8 cellular contexts compared by ENCODE assay signal in genomic region chr1:39258146-39258924, GRCh38. TPM values are rescaled to one million over a fixed set of nuclear protein-coding genes. Genes with fewer than 3 reads are reported as not detected.
DNase-seq lines count a peak whose midpoint lies in the region; ATAC-seq and TF ChIP-seq lines count a peak whose summit lies in the region.

No MANE protein-coding gene starts in this region.

- H3K27me3 ChIP-seq in AG04450 (ENCODE audit: control insufficient read depth, insufficient read depth, low read length) (no peaks in the 10 kb centered on the region), GM23338 (ENCODE audit: insufficient read depth) (no peaks in the 10 kb centered on the region), right lobe of liver (no peaks in the 10 kb centered on the region)

- ATAC-seq in GM23338: peak; percentile 91
- ATAC-seq in right lobe of liver: peak; percentile 92 to 96 (median 95)
- no peak for ATAC-seq in HG03108 (IDR thresholded peaks at IDR 0.05; ENCODE audit: unreplicated experiment)

- H3K9me3 ChIP-seq in AG04450 (ENCODE audit: control insufficient read depth, insufficient read depth, low read length): no peaks in the 10 kb centered on the region
- no peaks in the 10 kb centered on the region for H3K9me3 ChIP-seq in right lobe of liver

- POLR2A ChIA-PET in AG04450 (lab: Yijun Ruan, JAX): interaction anchor here (1.0 to 1.5 kb wide), 4 partner anchors 53 to 67 kb away, joined by 3 to 4 read pairs (median 4); partner anchors contain the start of gene MACF1

- CTCF ChIA-PET in AG04450 (lab: Charles Lee): interaction anchor here (0.5 to 9.9 kb wide), 30 partner anchors 8 to 169 kb away, joined by 3 to 60 read pairs (median 5); partner anchors contain the start of gene MACF1

- peaks cover 21% of the 10 kb centered on the region; the same call in 1 of the 2 replicates for H3K36me3 ChIP-seq in GM23338 (ENCODE audit: insufficient read depth)
- H3K36me3 ChIP-seq in right lobe of liver: peaks cover 0 to 40% (median 12%) of the 10 kb centered on the region in 4 donors

- H3K27me3 Mint-ChIP-seq in GM23338 (ENCODE audit: insufficient read depth, low read depth, poor library complexity): peaks cover 3% of the 10 kb centered on the region

- H3K9me2 ChIP-seq in GM23338 (ENCODE audit: insufficient read depth): no peaks in the 10 kb centered on the region

- 42% methylated on average over 7 of the region's 7 CpGs for WGBS in right lobe of liver (ENCODE audit: insufficient coverage, low coverage, low lambda C conversion rate, missing lambda C conversion rate)

- peaks cover 5% of the 10 kb centered on the region; the same call in 2 of the 3 replicates for H3K4me1 Mint-ChIP-seq in GM23338

- H3K9me3 Mint-ChIP-seq in GM23338: no peaks in the 10 kb centered on the region

- no peak overlapping the region for H3K4me2 ChIP-seq in GM23338

- H3K4me1 ChIP-seq in GM23338 (ENCODE audit: insufficient read depth) (no peaks in the 10 kb centered on the region), right lobe of liver (no peaks in the 10 kb centered on the region)

- H3K36me3 Mint-ChIP-seq in GM23338 (ENCODE audit: low read depth): peaks cover 16% of the 10 kb centered on the region; the same call in 2 of the 3 replicates

- H3K4me3 Mint-ChIP-seq in GM23338: no peak overlapping the region

- no peak for TF ChIP-seq POLR2A in right lobe of liver (IDR thresholded peaks at IDR 0.05)

- TF ChIP-seq CTCF in AG04450 (IDR thresholded peaks at IDR 0.05; ENCODE audit: low read depth, low read length) (peak; percentile 81), GM23338 (conservative IDR thresholded peaks at IDR 0.05; ENCODE audit: low read depth in 2 of 2) (peak; percentile 91 to 97), right lobe of liver (IDR thresholded peaks at IDR 0.05) (peak; percentile 80 to 92 (median 84))

- H3K4me3 ChIP-seq in AG04450 (ENCODE audit: low read depth, low read length) (no peak overlapping the region), GM23338 (no peak overlapping the region), right lobe of liver (no peak overlapping the region)

- intact Hi-C loops in right lobe of liver (cut with DNase I): loop anchor here (10.0 kb wide), 3 partner anchors 54 to 154 kb away; partner anchors contain the start of gene MACF1 (in 1 of the 2)

- no peak overlapping the region for H3K27ac ChIP-seq in AG04450 (ENCODE audit: low read depth, low read length)
- H3K27ac ChIP-seq in GM23338 (ENCODE audit: low read depth): peak overlapping the region; percentile 79
- no peak overlapping the region for H3K27ac ChIP-seq in right lobe of liver

- peaks cover 3% of the 10 kb centered on the region; the same call in 1 of the 2 replicates for H3F3A ChIP-seq in GM23338 (replicated peaks; ENCODE audit: low read depth)

- no peak for DNase-seq in AG04450 (ENCODE audit: low read depth, low spot score)
- peak; percentile 89 for DNase-seq in GM23338 (ENCODE audit: low spot score)
- DNase-seq in NCI-H526 (lab: John Stamatoyannopoulos, UW): peak; percentile 63 to 86
- DNase-seq in activated CD4-positive, alpha-beta T cell treated with anti-CD3 and anti-CD28 coated beads, Interleukin-2, amount 50 U/mL, for 4 hours: peak; percentile 62 to 71
- DNase-seq in dedifferentiated amniotic fluid mesenchymal stem cell (ENCODE audit: extremely low spot score): peak; percentile 60
- DNase-seq in right lobe of liver: peak in 2 of 3 donors; percentile 39 to 69
- DNase-seq in stimulated activated CD8-positive, alpha-beta memory T cell treated with anti-CD3 and anti-CD28 coated beads, Interleukin-12 subunit alpha, Interleukin-12 subunit beta, amount 100 ng/mL, for 24 hours (ENCODE audit: extremely low read depth): peak; percentile 5

- H2AFZ ChIP-seq in GM23338: no peak overlapping the region

- peaks cover 14% of the 10 kb centered on the region; the same call in 1 of the 2 replicates for H4K20me1 ChIP-seq in GM23338 (replicated peaks; ENCODE audit: insufficient read depth)

- no peak overlapping the region for H3K27ac Mint-ChIP-seq in GM23338

- peaks cover 46% of the 10 kb centered on the region for H3K79me2 ChIP-seq in GM23338 (replicated peaks; ENCODE audit: insufficient read depth)

TF ChIP-seq in GM23338, 12 proteins besides CTCF, POLR2A, EP300 and RAD21:
- TF ChIP-seq JUNB (IDR thresholded peaks at IDR 0.05; ENCODE audit: unreplicated experiment) (no peak), CREB1 (CRISPR knock-in tag; IDR thresholded peaks at IDR 0.05; ENCODE audit: low read depth) (no peak), ZNF331 (CRISPR knock-in tag; IDR thresholded peaks at IDR 0.05; ENCODE audit: low read depth) (no peak), ZNF114 (CRISPR knock-in tag; IDR thresholded peaks at IDR 0.05) (no peak), STAT1 (IDR thresholded peaks at IDR 0.05; ENCODE audit: unreplicated experiment) (no peak)
- TF ChIP-seq, protein P1, sequence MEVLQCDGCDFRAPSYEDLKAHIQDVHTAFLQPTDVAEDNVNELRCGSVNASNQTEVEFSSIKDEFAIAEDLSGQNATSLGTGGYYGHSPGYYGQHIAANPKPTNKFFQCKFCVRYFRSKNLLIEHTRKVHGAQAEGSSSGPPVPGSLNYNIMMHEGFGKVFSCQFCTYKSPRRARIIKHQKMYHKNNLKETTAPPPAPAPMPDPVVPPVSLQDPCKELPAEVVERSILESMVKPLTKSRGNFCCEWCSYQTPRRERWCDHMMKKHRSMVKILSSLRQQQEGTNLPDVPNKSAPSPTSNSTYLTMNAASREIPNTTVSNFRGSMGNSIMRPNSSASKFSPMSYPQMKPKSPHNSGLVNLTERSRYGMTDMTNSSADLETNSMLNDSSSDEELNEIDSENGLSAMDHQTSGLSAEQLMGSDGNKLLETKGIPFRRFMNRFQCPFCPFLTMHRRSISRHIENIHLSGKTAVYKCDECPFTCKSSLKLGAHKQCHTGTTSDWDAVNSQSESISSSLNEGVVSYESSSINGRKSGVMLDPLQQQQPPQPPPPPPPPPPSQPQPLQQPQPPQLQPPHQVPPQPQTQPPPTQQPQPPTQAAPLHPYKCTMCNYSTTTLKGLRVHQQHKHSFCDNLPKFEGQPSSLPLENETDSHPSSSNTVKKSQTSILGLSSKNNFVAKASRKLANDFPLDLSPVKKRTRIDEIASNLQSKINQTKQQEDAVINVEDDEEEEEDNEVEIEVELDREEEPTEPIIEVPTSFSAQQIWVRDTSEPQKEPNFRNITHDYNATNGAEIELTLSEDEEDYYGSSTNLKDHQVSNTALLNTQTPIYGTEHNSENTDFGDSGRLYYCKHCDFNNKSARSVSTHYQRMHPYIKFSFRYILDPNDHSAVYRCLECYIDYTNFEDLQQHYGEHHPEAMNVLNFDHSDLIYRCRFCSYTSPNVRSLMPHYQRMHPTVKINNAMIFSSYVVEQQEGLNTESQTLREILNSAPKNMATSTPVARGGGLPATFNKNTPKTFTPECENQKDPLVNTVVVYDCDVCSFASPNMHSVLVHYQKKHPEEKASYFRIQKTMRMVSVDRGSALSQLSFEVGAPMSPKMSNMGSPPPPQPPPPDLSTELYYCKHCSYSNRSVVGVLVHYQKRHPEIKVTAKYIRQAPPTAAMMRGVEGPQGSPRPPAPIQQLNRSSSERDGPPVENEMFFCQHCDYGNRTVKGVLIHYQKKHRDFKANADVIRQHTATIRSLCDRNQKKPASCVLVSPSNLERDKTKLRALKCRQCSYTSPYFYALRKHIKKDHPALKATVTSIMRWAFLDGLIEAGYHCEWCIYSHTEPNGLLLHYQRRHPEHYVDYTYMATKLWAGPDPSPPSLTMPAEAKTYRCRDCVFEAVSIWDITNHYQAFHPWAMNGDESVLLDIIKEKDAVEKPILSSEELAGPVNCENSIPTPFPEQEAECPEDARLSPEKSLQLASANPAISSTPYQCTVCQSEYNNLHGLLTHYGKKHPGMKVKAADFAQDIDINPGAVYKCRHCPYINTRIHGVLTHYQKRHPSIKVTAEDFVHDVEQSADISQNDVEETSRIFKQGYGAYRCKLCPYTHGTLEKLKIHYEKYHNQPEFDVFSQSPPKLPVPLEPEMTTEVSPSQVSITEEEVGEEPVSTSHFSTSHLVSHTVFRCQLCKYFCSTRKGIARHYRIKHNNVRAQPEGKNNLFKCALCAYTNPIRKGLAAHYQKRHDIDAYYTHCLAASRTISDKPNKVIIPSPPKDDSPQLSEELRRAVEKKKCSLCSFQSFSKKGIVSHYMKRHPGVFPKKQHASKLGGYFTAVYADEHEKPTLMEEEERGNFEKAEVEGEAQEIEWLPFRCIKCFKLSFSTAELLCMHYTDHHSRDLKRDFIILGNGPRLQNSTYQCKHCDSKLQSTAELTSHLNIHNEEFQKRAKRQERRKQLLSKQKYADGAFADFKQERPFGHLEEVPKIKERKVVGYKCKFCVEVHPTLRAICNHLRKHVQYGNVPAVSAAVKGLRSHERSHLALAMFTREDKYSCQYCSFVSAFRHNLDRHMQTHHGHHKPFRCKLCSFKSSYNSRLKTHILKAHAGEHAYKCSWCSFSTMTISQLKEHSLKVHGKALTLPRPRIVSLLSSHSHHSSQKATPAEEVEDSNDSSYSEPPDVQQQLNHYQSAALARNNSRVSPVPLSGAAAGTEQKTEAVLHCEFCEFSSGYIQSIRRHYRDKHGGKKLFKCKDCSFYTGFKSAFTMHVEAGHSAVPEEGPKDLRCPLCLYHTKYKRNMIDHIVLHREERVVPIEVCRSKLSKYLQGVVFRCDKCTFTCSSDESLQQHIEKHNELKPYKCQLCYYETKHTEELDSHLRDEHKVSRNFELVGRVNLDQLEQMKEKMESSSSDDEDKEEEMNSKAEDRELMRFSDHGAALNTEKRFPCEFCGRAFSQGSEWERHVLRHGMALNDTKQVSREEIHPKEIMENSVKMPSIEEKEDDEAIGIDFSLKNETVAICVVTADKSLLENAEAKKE (CRISPR knock-in tag; IDR thresholded peaks at IDR 0.05): no peak

RNA-seq across cellular contexts. Expression of gene MACF1, which starts 53.8 kb away (rescaled TPM):
- polyA plus RNA-seq in AG04450 (2011; rRNA removed): 118 and 121 TPM in 2 replicates
- 470 and 541 TPM in 2 replicates for polyA minus RNA-seq in AG04450 (2011; rRNA and poly(A)+ RNA removed)
- total RNA-seq in GM23338 (2014; rRNA removed; shearing (Covaris generic)): 317 and 399 TPM in 2 replicates
- 87.3 and 104 TPM in 2 replicates for polyA plus RNA-seq in GM23338 (2016; fragmentation: Nextera tagmentation; extraction: Ambion mirVana)
- total RNA-seq in right lobe of liver: 100 to 1,000 TPM in 3 of 6 experiments, 10 to 100 TPM in 3; 78.4 to 141 (median 100) TPM
